10 cellular contexts compared by ENCODE assay signal in genomic region chr11:127106142-127106541, GRCh38.
A peak's percentile ranks its signal among the peaks of the same experiment; 100 is the strongest.
DNase-seq lines count a peak whose midpoint lies in the region; ATAC-seq and TF ChIP-seq lines count a peak whose summit lies in the region.
"Had no signal": no experiment of that assay in that cellular context is flagged by ENCODE, and none has a peak within 500 bp of the region (broad histone marks: within the 10 kb centered on the region; RNA-seq: fewer than 3 reads in every experiment).

No MANE protein-coding gene starts in this region.

- H3K4me1 Mint-ChIP-seq in activated naive CD8-positive, alpha-beta T cell treated with anti-CD3 and anti-CD28 coated beads for 36 hours, result no peaks in the 10 kb centered on the region

- ATAC-seq in HG02571 (IDR thresholded peaks at IDR 0.05; ENCODE audit: unreplicated experiment), result no peak

- no peak overlapping the region for H2AFZ ChIP-seq in OCI-LY7 (ENCODE audit: low read length)

- CTCF ChIA-PET in OCI-LY7 (lab: Charles Lee; ENCODE audit: unreplicated experiment), result no interaction called here

- H3K27ac ChIP-seq in OCI-LY7 (ENCODE audit: low read depth, low read length, poor library complexity, severe bottlenecking), result no peak overlapping the region

- H3K9me2 ChIP-seq in OCI-LY7 (ENCODE audit: insufficient read depth, low read length), result no peaks in the 10 kb centered on the region

- POLR2A ChIA-PET in OCI-LY7 (lab: Charles Lee), result interaction anchor here (0.5 to 0.6 kb wide), 2 partner anchors 23 to 1827 kb away, joined by 3 to 4 read pairs; no protein-coding TSS in a partner anchor

- H3K27ac Mint-ChIP-seq in activated naive CD8-positive, alpha-beta T cell treated with anti-CD3 and anti-CD28 coated beads for 36 hours, result no peak overlapping the region

- DNase-seq in AG08396 (ENCODE audit: low spot score) (peak; percentile 21), LHCN-M2 (ENCODE audit: low read depth) (peak; percentile 57), NCI-H774 (lab: John Stamatoyannopoulos, UW) (peak; percentile 59), left kidney (ENCODE audit: low read depth, low spot score) (peak; percentile 96), NOMO-1 treated with dmso at 0.1 percent for 144 hours (lab: John Stamatoyannopoulos, UW; ENCODE audit: unreplicated experiment) (no peak), OCI-LY7 (ENCODE audit: low spot score) (no peak)
- no peak for DNase-seq in activated naive CD8-positive, alpha-beta T cell treated with anti-CD3 and anti-CD28 coated beads for 36 hours
- DNase-seq: H7, head of caudate nucleus had no signal

- no peak overlapping the region for H3K4me2 ChIP-seq in OCI-LY7 (ENCODE audit: low read length)

- H3K36me3 ChIP-seq in OCI-LY7 (ENCODE audit: insufficient read depth, low read length), result no peaks in the 10 kb centered on the region

- no peak for TF ChIP-seq CTCF in OCI-LY7 (conservative IDR thresholded peaks at IDR 0.05; ENCODE audit: low read length)

- no peaks in the 10 kb centered on the region for H3K27me3 Mint-ChIP-seq in activated naive CD8-positive, alpha-beta T cell treated with anti-CD3 and anti-CD28 coated beads for 36 hours

- H3K4me3 Mint-ChIP-seq in activated naive CD8-positive, alpha-beta T cell treated with anti-CD3 and anti-CD28 coated beads for 36 hours, result no peak overlapping the region

- no peaks in the 10 kb centered on the region for H3K9me3 Mint-ChIP-seq in activated naive CD8-positive, alpha-beta T cell treated with anti-CD3 and anti-CD28 coated beads for 36 hours

- intact Hi-C loops in OCI-LY7 (cut with micrococcal nuclease; ENCODE audit: unreplicated experiment), result no loop called here

- H3K4me3 ChIP-seq in OCI-LY7 (ENCODE audit: low read depth, low read length, poor library complexity, severe bottlenecking), result no peak overlapping the region

- H3K9me3 ChIP-seq in OCI-LY7 (ENCODE audit: low read length), result no peaks in the 10 kb centered on the region

- H3K36me3 Mint-ChIP-seq in activated naive CD8-positive, alpha-beta T cell treated with anti-CD3 and anti-CD28 coated beads for 36 hours, result no peaks in the 10 kb centered on the region

- no TSS peak for BruUV-seq in OCI-LY7 (replicated peaks; lab: Mats Ljungman, UMichigan)

- no peaks in the 10 kb centered on the region for H3K4me1 ChIP-seq in OCI-LY7 (ENCODE audit: insufficient read depth, low read length, poor library complexity, severe bottlenecking)

- H4K20me1 ChIP-seq in OCI-LY7 (ENCODE audit: insufficient read depth, low read length), result no peaks in the 10 kb centered on the region

- no peaks in the 10 kb centered on the region for H3K79me2 ChIP-seq in OCI-LY7 (ENCODE audit: insufficient read depth, low read depth, low read length)

Comparison
In these comparisons a context has a peak if more than half of its experiments do, and no peak if none do; other contexts are left out.
1. DNase-seq: peak in AG08396 (single experiment), LHCN-M2 (single experiment), NCI-H774 (single experiment) and left kidney (single experiment); none in NOMO-1 treated with dmso at 0.1 percent for 144 hours (single experiment), activated naive CD8-positive, alpha-beta T cell treated with anti-CD3 and anti-CD28 coated beads for 36 hours (single experiment) and OCI-LY7 (single experiment).